ENCODE assay signal across 15 cellular contexts in the genomic region with DNA sequence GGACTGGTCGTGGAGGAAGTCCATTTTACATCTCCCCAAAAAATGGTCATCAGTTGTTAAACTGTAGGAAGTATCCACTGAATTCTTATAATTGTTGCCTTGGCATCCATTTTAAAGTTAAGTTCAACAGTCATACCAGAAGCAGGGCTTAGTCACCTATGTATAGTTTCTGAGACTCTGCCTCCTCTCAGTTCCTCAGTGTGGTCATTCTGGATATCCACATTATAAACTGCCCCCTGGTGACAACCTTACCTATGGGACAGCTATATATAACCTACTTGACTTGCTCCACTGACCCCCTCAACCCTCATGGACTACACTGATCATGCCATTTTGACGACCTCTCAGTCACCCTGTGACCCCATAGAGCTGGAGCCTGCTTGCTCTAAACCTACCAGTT.
A peak's percentile ranks its signal among the peaks of the same experiment; 100 is the strongest.
DNase-seq lines count a peak whose midpoint lies in the region; ATAC-seq lines count a peak whose summit lies in the region.
"Had no signal": no experiment of that assay in that cellular context is flagged by ENCODE, and none has a peak within 500 bp of the region (broad histone marks: within the 10 kb centered on the region; RNA-seq: fewer than 3 reads in every experiment).

No MANE protein-coding gene starts in this region.

- ATAC-seq in GM18498 (IDR thresholded peaks at IDR 0.05; ENCODE audit: unreplicated experiment): peak; percentile 99
- ATAC-seq in GM19455 (IDR thresholded peaks at IDR 0.05; ENCODE audit: unreplicated experiment): peak; percentile 96
- ATAC-seq in HG02852 (IDR thresholded peaks at IDR 0.05; ENCODE audit: unreplicated experiment): peak; percentile 100
- ATAC-seq in HG03460 (IDR thresholded peaks at IDR 0.05; ENCODE audit: unreplicated experiment): peak; percentile 100
- ATAC-seq: natural killer cell treated with Interleukin-12 subunit alpha and Interleukin-12 subunit beta and Interleukin-15 and Interleukin-18, amount 100 ng/mL, for 72 hours had no signal

- DNase-seq in DMS 273 (lab: John Stamatoyannopoulos, UW; ENCODE audit: unreplicated experiment) (no peak), NCI-H446 (lab: John Stamatoyannopoulos, UW) (no peak), globus pallidus (ENCODE audit: low spot score) (no peak), NCI-H446 treated with DMSO at 0.1 percent for 48 hours (lab: John Stamatoyannopoulos, UW) (no peak)
- DNase-seq: activated CD4-positive, alpha-beta memory T cell treated with anti-CD3 and anti-CD28 coated beads, Interleukin-2, amount 10 ng/mL, durations not matched to agents 7 days and 5 days; activated naive CD8-positive, alpha-beta T cell treated with anti-CD3 and anti-CD28 coated beads for 36 hours; AML-193; colonic mucosa; NCI-H526 treated with DMSO at 0.1 percent for 48 hours; SW 1271 had no signal
